11 cellular contexts compared by ENCODE assay signal in the genomic region with DNA sequence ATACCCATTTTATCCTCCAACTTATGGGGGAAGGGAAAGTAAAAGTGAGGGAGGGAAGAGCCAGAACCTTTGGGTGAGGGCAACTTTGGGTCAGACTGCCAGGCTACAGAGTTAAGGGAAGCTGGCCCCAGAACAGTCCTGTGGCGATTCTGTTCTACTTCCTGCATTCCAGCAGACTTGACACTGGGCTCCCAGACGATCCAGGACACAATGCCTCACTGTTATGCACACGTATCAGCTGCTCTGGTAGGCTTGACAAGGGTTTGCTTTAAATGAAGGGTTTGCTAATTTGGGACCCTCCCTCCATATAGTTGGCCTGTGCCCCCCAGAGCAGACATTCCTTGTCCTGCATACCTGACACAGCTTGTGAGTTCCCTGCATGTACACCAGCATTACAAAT. TPM values are rescaled to one million over a fixed set of nuclear protein-coding genes. Genes with fewer than 3 reads are reported as not detected.
DNase-seq lines count a peak whose midpoint lies in the region; ATAC-seq, FAIRE-seq and TF ChIP-seq lines count a peak whose summit lies in the region.
"Had no signal": no experiment of that assay in that cellular context is flagged by ENCODE, and none has a peak within 500 bp of the region (broad histone marks: within the 10 kb centered on the region; RNA-seq: fewer than 3 reads in every experiment).

No MANE protein-coding gene starts in this region.

- no peaks in the 10 kb centered on the region for H3K9me1 ChIP-seq in endothelial cell of umbilical vein (replicated peaks; ENCODE audit: control insufficient read depth, extremely low read depth, insufficient read depth, low read length)

- H2BK5ac ChIP-seq in mesendoderm (ENCODE audit: low read length) = no peak overlapping the region

- no peak overlapping the region for H4K5ac ChIP-seq in mesendoderm (ENCODE audit: low read length)

- H3K18ac ChIP-seq in mesendoderm (ENCODE audit: low read length) = no peak overlapping the region

- H3K4me3 ChIP-seq in endothelial cell of umbilical vein (replicated peaks in 1 of 3; ENCODE audit: insufficient read depth in 1 of 3, low read depth in 1 of 3, low read length in 3 of 3) (no peak overlapping the region), mesendoderm (ENCODE audit: low read length) (no peak overlapping the region), PC-9 (no peak overlapping the region)

- H3K9ac ChIP-seq in endothelial cell of umbilical vein (replicated peaks; ENCODE audit: extremely low read depth, insufficient read depth, low read length) = no peak overlapping the region
- no peak overlapping the region for H3K9ac ChIP-seq in mesendoderm (ENCODE audit: low read length)

- TF ChIP-seq CTCF in endothelial cell of umbilical vein (IDR thresholded peaks at IDR 0.05; ENCODE audit: extremely low read depth in 1 of 2, insufficient read depth in 1 of 2, low read depth in 1 of 2, low read length in 2 of 2) (no peak), PC-9 (conservative IDR thresholded peaks at IDR 0.05) (no peak), foreskin keratinocyte (conservative IDR thresholded peaks at IDR 0.05) (no peak)

- H2AFZ ChIP-seq in endothelial cell of umbilical vein (ENCODE audit: low read depth, low read length) (no peak overlapping the region), PC-9 (no peak overlapping the region)

- no peak overlapping the region for H2BK120ac ChIP-seq in mesendoderm (ENCODE audit: low read depth, low read length)

- dilution Hi-C loops in endothelial cell of umbilical vein (cut with MboI; ENCODE audit: extremely low pct_ligation_motif_present, low sequenced_read_pairs) = no loop called here

- H3K36me3 ChIP-seq in endothelial cell of umbilical vein (ENCODE audit: control insufficient read depth in 2 of 2, extremely low read depth in 1 of 2, insufficient read depth in 2 of 2, low read length in 2 of 2) (peaks cover 26 to 43% of the 10 kb centered on the region in 2 experiments), mesendoderm (ENCODE audit: control insufficient read depth, insufficient read depth, low read length) (peaks cover 6% of the 10 kb centered on the region), PC-9 (ENCODE audit: low read depth) (peaks cover 3% of the 10 kb centered on the region)

- no peak overlapping the region for H2BK15ac ChIP-seq in mesendoderm (replicated peaks; ENCODE audit: low read depth)

- FAIRE-seq in endothelial cell of umbilical vein (lab: Jason Lieb, UNC) = peak; percentile 44

- intact Hi-C loops in endothelial cell of umbilical vein (cut with micrococcal nuclease) = no loop called here
- intact Hi-C loops in PC-9 (cut with micrococcal nuclease; ENCODE audit: unreplicated experiment) = no loop called here

- BruUV-seq in endothelial cell of umbilical vein (replicated peaks; lab: Mats Ljungman, UMichigan) (TSS peak; percentile 29), PC-9 (replicated peaks; lab: Mats Ljungman, UMichigan) (no TSS peak)

- no peaks in the 10 kb centered on the region for H3K27me3 ChIP-seq in endothelial cell of umbilical vein (ENCODE audit: control insufficient read depth in 2 of 2, insufficient read depth in 2 of 2, low read length in 2 of 2)
- H3K27me3 ChIP-seq in mesendoderm (ENCODE audit: insufficient read depth, low read length, poor library complexity) = no peaks in the 10 kb centered on the region
- H3K27me3 ChIP-seq in PC-9 (ENCODE audit: insufficient read depth, low read depth) = no peaks in the 10 kb centered on the region
- no peaks in the 10 kb centered on the region for H3K27me3 ChIP-seq in foreskin keratinocyte

- H3K27ac ChIP-seq in endothelial cell of umbilical vein (ENCODE audit: insufficient read depth, low read depth, low read length) = no peak overlapping the region
- H3K27ac ChIP-seq in mesendoderm (ENCODE audit: low read depth, low read length) = no peak overlapping the region
- H3K27ac ChIP-seq in PC-9 = no peak overlapping the region
- H3K27ac ChIP-seq in foreskin keratinocyte = no peak overlapping the region

- H3K4me1 ChIP-seq in endothelial cell of umbilical vein (ENCODE audit: control insufficient read depth, extremely low read depth, insufficient read depth, low read length) (no peaks in the 10 kb centered on the region), mesendoderm (ENCODE audit: control insufficient read depth, low read depth, low read length) (no peaks in the 10 kb centered on the region), PC-9 (replicated peaks; ENCODE audit: insufficient read depth) (no peaks in the 10 kb centered on the region), foreskin keratinocyte (no peaks in the 10 kb centered on the region)

- ATAC-seq in foreskin keratinocyte (no peak), HG03521 (IDR thresholded peaks at IDR 0.05; ENCODE audit: unreplicated experiment) (no peak)
- ATAC-seq: stimulated activated naive CD8-positive, alpha-beta T cell treated with anti-CD3 and anti-CD28 coated beads, Interleukin-15, amount 100 ng/mL, for 72 hours had no signal

- H3K9me3 ChIP-seq in endothelial cell of umbilical vein (replicated peaks; ENCODE audit: control insufficient read depth, insufficient read depth, low read length) (no peaks in the 10 kb centered on the region), PC-9 (ENCODE audit: insufficient read depth, low read depth) (no peaks in the 10 kb centered on the region)

- no peak overlapping the region for H2AK5ac ChIP-seq in mesendoderm (ENCODE audit: low read length)

- DNase-seq in AG08395 (ENCODE audit: low spot score) (peak; percentile 50), M059J (ENCODE audit: low read depth) (peak; percentile 10), endothelial cell of umbilical vein (ENCODE audit: low read depth, low spot score) (no peak), mesendoderm (peak; percentile 7), erythroblast (lab: John Stamatoyannopoulos, UW) (no peak), PC-9 (no peak), foreskin keratinocyte (no peak)
- DNase-seq: activated naive CD8-positive, alpha-beta T cell treated with anti-CD3 and anti-CD28 coated beads, Interleukin-2, amount 10 ng/mL, durations not matched to agents 7 days and 5 days; Karpas-422; stimulated activated naive CD8-positive, alpha-beta T cell treated with anti-CD3 and anti-CD28 coated beads, Interleukin-15, amount 100 ng/mL, for 72 hours had no signal

- no peak overlapping the region for H3K4ac ChIP-seq in mesendoderm (ENCODE audit: low read depth, low read length)

- H3K4me2 ChIP-seq in endothelial cell of umbilical vein (ENCODE audit: insufficient read depth, low read length) (no peak overlapping the region), mesendoderm (ENCODE audit: low read length) (no peak overlapping the region), PC-9 (no peak overlapping the region)

- no peaks in the 10 kb centered on the region for H3K79me1 ChIP-seq in mesendoderm (ENCODE audit: low read length)

- CTCF ChIA-PET in endothelial cell of umbilical vein (lab: Charles Lee) (interaction anchor here (1.0 to 1.7 kb wide), 2 partner anchors 192 to 195 kb away, joined by 3 to 8 read pairs; no protein-coding TSS in a partner anchor), PC-9 (lab: Charles Lee) (no interaction called here)

- TF ChIP-seq POLR2A in endothelial cell of umbilical vein (IDR thresholded peaks at IDR 0.05; ENCODE audit: low read depth, low read length) (no peak), erythroblast (IDR thresholded peaks at IDR 0.05; ENCODE audit: low read length) (no peak)

- H3K23ac ChIP-seq in mesendoderm (ENCODE audit: low read length) = no peak overlapping the region

- no peaks in the 10 kb centered on the region for H4K20me1 ChIP-seq in endothelial cell of umbilical vein (replicated peaks; ENCODE audit: control insufficient read depth, extremely low read depth, insufficient read depth, low read length)
- H4K20me1 ChIP-seq in PC-9 (ENCODE audit: insufficient read depth) = peaks cover 11% of the 10 kb centered on the region; the same call in 1 of the 2 replicates

- POLR2A ChIA-PET in endothelial cell of umbilical vein (lab: Charles Lee) (no interaction called here), PC-9 (lab: Charles Lee; ENCODE audit: unreplicated experiment) (no interaction called here)

- H4K8ac ChIP-seq in mesendoderm (ENCODE audit: low read depth, low read length) = no peak overlapping the region

- peaks cover 6% of the 10 kb centered on the region for H3K79me2 ChIP-seq in endothelial cell of umbilical vein (ENCODE audit: control insufficient read depth, insufficient read depth, low read length)
- H3K79me2 ChIP-seq in mesendoderm (ENCODE audit: control insufficient read depth, insufficient read depth, low read length) = no peaks in the 10 kb centered on the region
- no peaks in the 10 kb centered on the region for H3K79me2 ChIP-seq in PC-9 (ENCODE audit: low read depth)

- no peaks in the 10 kb centered on the region for H3K9me2 ChIP-seq in PC-9 (ENCODE audit: insufficient read depth)

- H3K56ac ChIP-seq in mesendoderm (ENCODE audit: low read length) = no peak overlapping the region

- no CpG with 5 or more reads among the region's 3 CpGs for WGBS in mesendoderm (ENCODE audit: extremely low coverage, insufficient coverage, low lambda C conversion rate)

- H3F3A ChIP-seq in PC-9 (ENCODE audit: insufficient read depth, low read depth) = peaks cover 4% of the 10 kb centered on the region; the same call in 1 of the 2 replicates

RNA-seq across cellular contexts. Expression of a gene that starts 10.7 kb away (rescaled TPM):
- total RNA-seq in M059J (2014; rRNA removed; shearing (Covaris generic)) = 18.7 and 34.8 TPM in 2 replicates
- total RNA-seq in endothelial cell of umbilical vein (68.0 and 74.7 TPM in 2 replicates), PC-9 (2021) (43.4 and 44.4 TPM in 2 replicates), foreskin keratinocyte (45.5 and 49.8 TPM in 2 replicates)
- polyA plus RNA-seq in endothelial cell of umbilical vein (62.5 and 68.0 TPM in 2 replicates), foreskin keratinocyte (29.6 and 29.9 TPM in 2 replicates)
- polyA plus RNA-seq in endothelial cell of umbilical vein (2011; cell fraction: cytosol; rRNA removed) = 44.1 and 52.8 TPM in 2 replicates
- polyA plus RNA-seq in endothelial cell of umbilical vein (2011; cell fraction: nucleus; rRNA removed) = 226 and 257 TPM in 2 replicates
- 45.8 and 53.6 TPM in 2 replicates for polyA plus RNA-seq in endothelial cell of umbilical vein (2012)
- 75.0 and 85.5 TPM in 2 replicates for polyA minus RNA-seq in endothelial cell of umbilical vein
- 25.7 TPM for polyA minus RNA-seq in endothelial cell of umbilical vein (2011; cell fraction: cytosol; rRNA and poly(A)+ RNA removed)
- 61.1 and 70.4 TPM in 2 replicates for polyA minus RNA-seq in endothelial cell of umbilical vein (2011; cell fraction: nucleus; rRNA and poly(A)+ RNA removed)
- 12.0 TPM for polyA plus RNA-seq in mesendoderm (2013, experiment 1 of 2)
- polyA plus RNA-seq in mesendoderm (2013, experiment 2 of 2) = 12.0 TPM

RNA-seq across cellular contexts. Expression of a gene that starts 10.7 kb away (rescaled TPM):
- 0.10 and 1.4 TPM in 2 replicates for total RNA-seq in M059J (2014; rRNA removed; shearing (Covaris generic))
- total RNA-seq in endothelial cell of umbilical vein (6.3 and 7.8 TPM in 2 replicates), PC-9 (2021) (9.0 and 9.5 TPM in 2 replicates), foreskin keratinocyte (1.4 TPM in 2 replicates)
- polyA plus RNA-seq in endothelial cell of umbilical vein (4.7 and 4.8 TPM in 2 replicates), foreskin keratinocyte (0.80 and 1.3 TPM in 2 replicates)
- polyA plus RNA-seq in endothelial cell of umbilical vein (2011; cell fraction: cytosol; rRNA removed) = 1.8 and 2.6 TPM in 2 replicates
- polyA plus RNA-seq in endothelial cell of umbilical vein (2011; cell fraction: nucleus; rRNA removed) = 37.7 and 45.2 TPM in 2 replicates
- 2.9 and 3.0 TPM in 2 replicates for polyA plus RNA-seq in endothelial cell of umbilical vein (2012)
- polyA minus RNA-seq in endothelial cell of umbilical vein = 7.2 and 21.0 TPM in 2 replicates
- 1.0 TPM for polyA minus RNA-seq in endothelial cell of umbilical vein (2011; cell fraction: cytosol; rRNA and poly(A)+ RNA removed)
- 18.8 and 22.5 TPM in 2 replicates for polyA minus RNA-seq in endothelial cell of umbilical vein (2011; cell fraction: nucleus; rRNA and poly(A)+ RNA removed)
- 0.44 TPM for polyA plus RNA-seq in mesendoderm (2013, experiment 1 of 2)
- 0.39 TPM for polyA plus RNA-seq in mesendoderm (2013, experiment 2 of 2)

RNA-seq across cellular contexts. Expression of a gene that starts 45.0 kb away (rescaled TPM):
- total RNA-seq in M059J (2014; rRNA removed; shearing (Covaris generic)) = 11.4 and 20.0 TPM in 2 replicates
- total RNA-seq in endothelial cell of umbilical vein (25.3 and 31.2 TPM in 2 replicates), PC-9 (2021) (26.0 and 31.2 TPM in 2 replicates), foreskin keratinocyte (18.3 and 20.0 TPM in 2 replicates)
- polyA plus RNA-seq in endothelial cell of umbilical vein (11.5 and 13.7 TPM in 2 replicates), foreskin keratinocyte (7.0 and 7.2 TPM in 2 replicates)
- polyA plus RNA-seq in endothelial cell of umbilical vein (2011; cell fraction: cytosol; rRNA removed) = 12.0 and 12.2 TPM in 2 replicates
- polyA plus RNA-seq in endothelial cell of umbilical vein (2011; cell fraction: nucleus; rRNA removed) = 28.9 and 33.9 TPM in 2 replicates
- 19.0 and 25.6 TPM in 2 replicates for polyA plus RNA-seq in endothelial cell of umbilical vein (2012)
- 23.7 and 39.7 TPM in 2 replicates for polyA minus RNA-seq in endothelial cell of umbilical vein
- polyA minus RNA-seq in endothelial cell of umbilical vein (2011; cell fraction: cytosol; rRNA and poly(A)+ RNA removed) = 18.0 TPM
- polyA minus RNA-seq in endothelial cell of umbilical vein (2011; cell fraction: nucleus; rRNA and poly(A)+ RNA removed) = 27.3 and 32.9 TPM in 2 replicates
- polyA plus RNA-seq in mesendoderm (2013, experiment 1 of 2) = 30.5 TPM
- polyA plus RNA-seq in mesendoderm (2013, experiment 2 of 2) = 30.2 TPM

RNA-seq across cellular contexts. Expression of a gene that starts 45.0 kb away (rescaled TPM):
- total RNA-seq in M059J (2014; rRNA removed; shearing (Covaris generic)) = not detected in 2 replicates
- 0.07 TPM in 1 of 2 replicates, not detected in the other for total RNA-seq in endothelial cell of umbilical vein
- polyA plus RNA-seq in endothelial cell of umbilical vein = 0.05 and 0.06 TPM in 2 replicates
- polyA plus RNA-seq in endothelial cell of umbilical vein (2011; cell fraction: cytosol; rRNA removed) = 0.01 TPM in 1 of 2 replicates, not detected in the other
- 0.36 and 0.50 TPM in 2 replicates for polyA plus RNA-seq in endothelial cell of umbilical vein (2011; cell fraction: nucleus; rRNA removed)
- polyA plus RNA-seq in endothelial cell of umbilical vein (2012) = 0.04 TPM in 1 of 2 replicates, not detected in the other
- 0.04 and 0.10 TPM in 2 replicates for polyA minus RNA-seq in endothelial cell of umbilical vein
- not detected for polyA minus RNA-seq in endothelial cell of umbilical vein (2011; cell fraction: cytosol; rRNA and poly(A)+ RNA removed)
- polyA minus RNA-seq in endothelial cell of umbilical vein (2011; cell fraction: nucleus; rRNA and poly(A)+ RNA removed) = 0.19 TPM in 2 replicates
- polyA plus RNA-seq in mesendoderm (2013, experiment 1 of 2) = 0.07 TPM
- polyA plus RNA-seq in mesendoderm (2013, experiment 2 of 2) = 0.07 TPM
- total RNA-seq in PC-9 (2021) = not detected in 2 replicates
- total RNA-seq in foreskin keratinocyte = not detected in 2 replicates
- not detected in 2 replicates for polyA plus RNA-seq in foreskin keratinocyte

RNA-seq across cellular contexts. Expression of a gene that starts 56.6 kb away (rescaled TPM):
- 6.0 and 12.6 TPM in 2 replicates for total RNA-seq in M059J (2014; rRNA removed; shearing (Covaris generic))
- total RNA-seq in endothelial cell of umbilical vein (13.2 and 14.9 TPM in 2 replicates), PC-9 (2021) (9.2 and 10.3 TPM in 2 replicates), foreskin keratinocyte (9.6 and 16.1 TPM in 2 replicates)
- polyA plus RNA-seq in endothelial cell of umbilical vein (26.5 and 33.7 TPM in 2 replicates), foreskin keratinocyte (6.4 and 10.2 TPM in 2 replicates)
- 27.3 and 34.2 TPM in 2 replicates for polyA plus RNA-seq in endothelial cell of umbilical vein (2011; cell fraction: cytosol; rRNA removed)
- polyA plus RNA-seq in endothelial cell of umbilical vein (2011; cell fraction: nucleus; rRNA removed) = 74.3 and 77.1 TPM in 2 replicates
- polyA plus RNA-seq in endothelial cell of umbilical vein (2012) = 18.2 and 22.1 TPM in 2 replicates
- polyA minus RNA-seq in endothelial cell of umbilical vein = 30.1 and 41.8 TPM in 2 replicates
- 11.6 TPM for polyA minus RNA-seq in endothelial cell of umbilical vein (2011; cell fraction: cytosol; rRNA and poly(A)+ RNA removed)
- polyA minus RNA-seq in endothelial cell of umbilical vein (2011; cell fraction: nucleus; rRNA and poly(A)+ RNA removed) = 46.5 and 58.1 TPM in 2 replicates
- 13.7 TPM for polyA plus RNA-seq in mesendoderm (2013, experiment 1 of 2)
- polyA plus RNA-seq in mesendoderm (2013, experiment 2 of 2) = 13.9 TPM

Comparison
In these comparisons a context has a peak if more than half of its experiments do, and no peak if none do; other contexts are left out.
1. DNase-seq: peak in AG08395 (single experiment), M059J (single experiment) and mesendoderm (single experiment); none in endothelial cell of umbilical vein (single experiment), erythroblast (0 of 2), PC-9 (0 of 2) and foreskin keratinocyte (0 of 2).